Comparison of ENCODE assay signal across 1 cellular context in genomic region chrX:47234583-47234982, GRCh38.
TF ChIP-seq lines count a peak whose summit lies in the region.

No MANE protein-coding gene starts in this region.

TF ChIP-seq in H1, 55 proteins besides CTCF, POLR2A, EP300 and RAD21:
- no peak for TF ChIP-seq KDM5A (IDR thresholded peaks at IDR 0.05; ENCODE audit: low read length)
- TF ChIP-seq JUN (IDR thresholded peaks at IDR 0.05; ENCODE audit: low read depth, low read length) = no peak
- TF ChIP-seq, protein P1, sequence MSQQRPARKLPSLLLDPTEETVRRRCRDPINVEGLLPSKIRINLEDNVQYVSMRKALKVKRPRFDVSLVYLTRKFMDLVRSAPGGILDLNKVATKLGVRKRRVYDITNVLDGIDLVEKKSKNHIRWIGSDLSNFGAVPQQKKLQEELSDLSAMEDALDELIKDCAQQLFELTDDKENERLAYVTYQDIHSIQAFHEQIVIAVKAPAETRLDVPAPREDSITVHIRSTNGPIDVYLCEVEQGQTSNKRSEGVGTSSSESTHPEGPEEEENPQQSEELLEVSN (IDR thresholded peaks at IDR 0.05) = no peak
